1 cellular context compared by ENCODE assay signal in the genomic region with DNA sequence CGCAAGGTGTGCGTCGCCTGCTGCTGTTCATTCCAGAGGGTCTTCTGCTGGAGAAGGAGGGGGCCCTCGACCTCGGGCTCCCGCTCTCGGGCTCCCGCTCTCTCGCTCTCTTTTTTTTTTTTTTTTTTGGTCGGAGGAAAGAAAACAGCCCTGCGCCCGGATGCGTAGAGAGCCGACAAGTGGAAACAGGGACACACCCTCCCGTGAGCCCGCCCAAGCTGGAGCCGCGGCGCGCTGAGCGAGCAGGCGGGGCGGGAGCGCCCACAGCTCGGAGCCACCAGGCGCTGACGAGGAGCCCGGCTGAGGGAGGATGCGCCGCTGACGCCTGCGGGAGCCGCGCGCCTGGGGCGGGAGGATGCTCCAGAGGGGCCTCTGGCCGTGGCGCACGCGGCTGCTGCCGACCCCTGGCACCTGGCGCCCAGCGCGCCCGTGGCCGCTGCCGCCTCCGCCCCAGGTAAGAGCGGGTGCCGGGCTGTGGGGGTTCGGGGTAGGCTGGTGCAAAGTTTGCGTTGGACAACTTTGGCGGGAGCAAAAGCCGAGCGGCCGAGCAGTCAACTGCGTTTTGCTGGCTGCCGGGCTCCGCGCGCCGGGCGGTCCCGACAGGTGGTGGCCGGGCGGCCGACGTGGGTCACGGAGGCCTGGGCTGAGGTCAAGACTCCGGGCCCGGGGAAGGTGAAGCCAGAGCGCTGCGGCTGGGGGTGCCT.
TF ChIP-seq lines count a peak whose summit lies in the region.

MCUB (plus strand) TSS at position 264 of the 704 bp plus-strand sequence; CDS start at position 356, 92 bp downstream.

TF ChIP-seq in H1, 55 proteins besides CTCF, POLR2A, EP300 and RAD21:
- TF ChIP-seq HDAC2 (IDR thresholded peaks at IDR 0.05; ENCODE audit: borderline replicate concordance in 1 of 2, low read depth in 2 of 2, low read length in 2 of 2) (no peak), MAFK (IDR thresholded peaks at IDR 0.05; ENCODE audit: low read depth, low read length) (no peak), ASH2L (IDR thresholded peaks at IDR 0.05; ENCODE audit: low read length) (peak; percentile 95), SP2 (IDR thresholded peaks at IDR 0.05; ENCODE audit: low read length) (no peak), CHD1 (IDR thresholded peaks at IDR 0.05; ENCODE audit: low read depth, low read length) (no peak), EZH2 (IDR thresholded peaks at IDR 0.05; ENCODE audit: low read depth, low read length, severe bottlenecking) (peak; percentile 6), RNF2 (IDR thresholded peaks at IDR 0.05; ENCODE audit: borderline replicate concordance, low read depth, low read length, missing control alignments, poor library complexity, severe bottlenecking) (no peak), PHF8 (conservative IDR thresholded peaks at IDR 0.05; ENCODE audit: low read depth, low read length) (peak; percentile 53; the same call in 1 of the 2 replicates), BACH1 (IDR thresholded peaks at IDR 0.05; ENCODE audit: low read length) (no peak), GABPA (IDR thresholded peaks at IDR 0.05; ENCODE audit: borderline replicate concordance, insufficient read depth, low read length) (no peak), CREB1 (IDR thresholded peaks at IDR 0.05) (peak; percentile 34; the same call in 1 of the 2 replicates), SRF (IDR thresholded peaks at IDR 0.05; ENCODE audit: low read depth, low read length) (no peak), CBX5 (IDR thresholded peaks at IDR 0.05; ENCODE audit: low read depth, low read length) (no peak), BRCA1 (IDR thresholded peaks at IDR 0.05; ENCODE audit: low read depth, low read length) (no peak), SIN3A (conservative IDR thresholded peaks at IDR 0.05 in 1 of 2, IDR thresholded peaks at IDR 0.05 in 1 of 2; ENCODE audit: low read depth in 1 of 2, low read length in 2 of 2) (peak in 1 of 2 experiments; percentile 40; a peak in 1 of 4 replicates), JUN (IDR thresholded peaks at IDR 0.05; ENCODE audit: low read depth, low read length) (no peak), TBP (IDR thresholded peaks at IDR 0.05; ENCODE audit: low read depth, low read length) (peak; percentile 16; the same call in 1 of the 2 replicates), CBX8 (IDR thresholded peaks at IDR 0.05; ENCODE audit: borderline replicate concordance, low read depth, low read length) (no peak), CHD2 (IDR thresholded peaks at IDR 0.05; ENCODE audit: low read length) (no peak), TAF7 (optimal IDR thresholded peaks at IDR 0.05; ENCODE audit: borderline replicate concordance, low read depth, low read length) (peak; percentile 40), RFX5 (IDR thresholded peaks at IDR 0.05; ENCODE audit: borderline replicate concordance, low read depth, low read length) (no peak), POLR2AphosphoS5 (IDR thresholded peaks at IDR 0.05; ENCODE audit: low read depth, low read length) (0 out of 2 replicates have a peak, but pooled peaks have one; percentile 7), KDM4A (IDR thresholded peaks at IDR 0.05; ENCODE audit: low read depth, low read length, severe bottlenecking) (peak; percentile 90), BCL11A (IDR thresholded peaks at IDR 0.05; ENCODE audit: low read depth in 2 of 2, low read length in 2 of 2) (no peak), TCF12 (IDR thresholded peaks at IDR 0.05; ENCODE audit: low read depth, low read length) (no peak), SUZ12 (IDR thresholded peaks at IDR 0.05; ENCODE audit: low read length) (0 out of 2 replicates have a peak, but pooled peaks have one; percentile 13), TAF1 (IDR thresholded peaks at IDR 0.05; ENCODE audit: low read depth, low read length) (peak; percentile 75), CEBPB (IDR thresholded peaks at IDR 0.05; ENCODE audit: low read depth, low read length) (no peak), SP1 (IDR thresholded peaks at IDR 0.05; ENCODE audit: low read depth, low read length) (no peak), RBBP5 (IDR thresholded peaks at IDR 0.05; ENCODE audit: borderline replicate concordance, low read depth, low read length) (peak; percentile 94; the same call in 1 of the 2 replicates)
- TF ChIP-seq, protein P1, sequence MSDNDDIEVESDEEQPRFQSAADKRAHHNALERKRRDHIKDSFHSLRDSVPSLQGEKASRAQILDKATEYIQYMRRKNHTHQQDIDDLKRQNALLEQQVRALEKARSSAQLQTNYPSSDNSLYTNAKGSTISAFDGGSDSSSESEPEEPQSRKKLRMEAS (IDR thresholded peaks at IDR 0.05) = no peak
- TF ChIP-seq, protein P2, sequence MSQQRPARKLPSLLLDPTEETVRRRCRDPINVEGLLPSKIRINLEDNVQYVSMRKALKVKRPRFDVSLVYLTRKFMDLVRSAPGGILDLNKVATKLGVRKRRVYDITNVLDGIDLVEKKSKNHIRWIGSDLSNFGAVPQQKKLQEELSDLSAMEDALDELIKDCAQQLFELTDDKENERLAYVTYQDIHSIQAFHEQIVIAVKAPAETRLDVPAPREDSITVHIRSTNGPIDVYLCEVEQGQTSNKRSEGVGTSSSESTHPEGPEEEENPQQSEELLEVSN (IDR thresholded peaks at IDR 0.05) = peak; percentile 26
- TF ChIP-seq, protein P3, sequence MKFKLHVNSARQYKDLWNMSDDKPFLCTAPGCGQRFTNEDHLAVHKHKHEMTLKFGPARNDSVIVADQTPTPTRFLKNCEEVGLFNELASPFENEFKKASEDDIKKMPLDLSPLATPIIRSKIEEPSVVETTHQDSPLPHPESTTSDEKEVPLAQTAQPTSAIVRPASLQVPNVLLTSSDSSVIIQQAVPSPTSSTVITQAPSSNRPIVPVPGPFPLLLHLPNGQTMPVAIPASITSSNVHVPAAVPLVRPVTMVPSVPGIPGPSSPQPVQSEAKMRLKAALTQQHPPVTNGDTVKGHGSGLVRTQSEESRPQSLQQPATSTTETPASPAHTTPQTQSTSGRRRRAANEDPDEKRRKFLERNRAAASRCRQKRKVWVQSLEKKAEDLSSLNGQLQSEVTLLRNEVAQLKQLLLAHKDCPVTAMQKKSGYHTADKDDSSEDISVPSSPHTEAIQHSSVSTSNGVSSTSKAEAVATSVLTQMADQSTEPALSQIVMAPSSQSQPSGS (IDR thresholded peaks at IDR 0.05; ENCODE audit: low read length) = no peak
